Comparison of ENCODE assay signal across 12 cellular contexts in the genomic region with DNA sequence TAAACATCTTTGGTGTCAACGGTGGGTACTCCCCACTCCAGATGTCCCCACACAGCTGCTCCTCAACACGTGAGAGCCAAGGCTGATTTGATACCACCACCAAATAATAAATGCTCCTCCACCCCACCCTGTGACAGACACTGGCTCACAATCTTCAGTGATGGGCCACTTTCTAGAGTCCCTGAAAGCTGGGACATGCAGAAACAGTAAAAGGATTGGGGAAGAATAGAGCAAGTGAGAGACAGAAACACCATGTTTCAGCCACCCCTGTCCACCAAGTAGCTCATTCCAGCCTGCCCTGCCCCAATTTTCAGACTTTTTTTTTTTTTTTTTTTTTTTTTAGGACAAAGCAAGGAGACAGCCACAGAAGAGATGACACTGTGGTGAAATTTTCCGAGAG. TPM values are rescaled to one million over a fixed set of nuclear protein-coding genes. Genes with fewer than 3 reads are reported as not detected.
DNase-seq lines count a peak whose midpoint lies in the region; ATAC-seq and TF ChIP-seq lines count a peak whose summit lies in the region.
"Had no signal": no experiment of that assay in that cellular context is flagged by ENCODE, and none has a peak within 500 bp of the region (broad histone marks: within the 10 kb centered on the region; RNA-seq: fewer than 3 reads in every experiment).

No MANE protein-coding gene starts in this region.

- peaks cover 0 to 2% (median 0%) of the 10 kb centered on the region in 7 donors for H3K9me3 Mint-ChIP-seq in CD4-positive, CD25-positive, alpha-beta regulatory T cell
- H3K9me3 Mint-ChIP-seq in neural crest cell, result no peaks in the 10 kb centered on the region

- H3K4me1 Mint-ChIP-seq in CD4-positive, CD25-positive, alpha-beta regulatory T cell, result peaks cover 0 to 47% (median 35%) of the 10 kb centered on the region in 4 donors
- peaks cover 16% of the 10 kb centered on the region for H3K4me1 Mint-ChIP-seq in neural crest cell

- DNase-seq in CD4-positive, CD25-positive, alpha-beta regulatory T cell, result no peak
- DNase-seq in colonic mucosa, result no peak
- no peak for DNase-seq in neural crest cell (ENCODE audit: low read depth, low spot score)
- no peak for DNase-seq in NCI-H446 (lab: John Stamatoyannopoulos, UW)
- no peak for DNase-seq in SKM-1 treated with dmso at 0.1 percent for 144 hours (lab: John Stamatoyannopoulos, UW; ENCODE audit: unreplicated experiment)
- DNase-seq: DMS153, head of caudate nucleus, NCI-H510A treated with DMSO at 0.1 percent for 48 hours had no signal

- H3K27me3 Mint-ChIP-seq in CD4-positive, CD25-positive, alpha-beta regulatory T cell, result peaks cover 7% of the 10 kb centered on the region
- H3K27me3 Mint-ChIP-seq in neural crest cell (ENCODE audit: low read depth), result peaks cover 43% of the 10 kb centered on the region

- ATAC-seq in CD4-positive, CD25-positive, alpha-beta regulatory T cell (ENCODE audit: low read depth in 2 of 2), result no peak
- ATAC-seq in HG03521 (IDR thresholded peaks at IDR 0.05; ENCODE audit: unreplicated experiment) (no peak), GM21576 (IDR thresholded peaks at IDR 0.05; ENCODE audit: unreplicated experiment) (no peak)

- peaks cover 17% of the 10 kb centered on the region for H3K36me3 Mint-ChIP-seq in CD4-positive, CD25-positive, alpha-beta regulatory T cell
- H3K36me3 Mint-ChIP-seq in neural crest cell (ENCODE audit: low read depth), result no peaks in the 10 kb centered on the region

- H3K27me3 ChIP-seq in CD4-positive, CD25-positive, alpha-beta regulatory T cell (ENCODE audit: control insufficient read depth, insufficient read depth, low read length), result no peaks in the 10 kb centered on the region
- H3K27me3 ChIP-seq in OCI-LY1 (ENCODE audit: insufficient read depth, low read length), result no peaks in the 10 kb centered on the region
- H3K27me3 ChIP-seq in colonic mucosa, result no peaks in the 10 kb centered on the region

- H3K36me3 ChIP-seq in CD4-positive, CD25-positive, alpha-beta regulatory T cell (ENCODE audit: control insufficient read depth, insufficient read depth, low read length), result peaks cover 2% of the 10 kb centered on the region
- H3K36me3 ChIP-seq in OCI-LY1 (ENCODE audit: insufficient read depth, low read length), result peaks cover 7% of the 10 kb centered on the region; the same call in 1 of the 2 replicates
- H3K36me3 ChIP-seq in colonic mucosa, result no peaks in the 10 kb centered on the region
- H3K36me3 ChIP-seq: prostate gland had no signal

- H3K9ac ChIP-seq in OCI-LY1 (ENCODE audit: low read length) (no peak overlapping the region), colonic mucosa (ENCODE audit: low read depth in 2 of 2, low read length in 2 of 2) (peak overlapping the region in 1 of 2 donors; percentile 89)

- peak overlapping the region; percentile 46 to 96 (median 80) for H3K27ac Mint-ChIP-seq in CD4-positive, CD25-positive, alpha-beta regulatory T cell
- no peak overlapping the region for H3K27ac Mint-ChIP-seq in neural crest cell (ENCODE audit: unreplicated experiment)

- no peaks in the 10 kb centered on the region for H3K9me2 ChIP-seq in OCI-LY1 (ENCODE audit: low read depth, low read length)

- no peak for TF ChIP-seq CTCF in OCI-LY1 (IDR thresholded peaks at IDR 0.05; ENCODE audit: low read length)
- TF ChIP-seq CTCF in colonic mucosa (IDR thresholded peaks at IDR 0.05), result no peak
- TF ChIP-seq CTCF in neural crest cell (conservative IDR thresholded peaks at IDR 0.05), result no peak

- H3K4me1 ChIP-seq in CD4-positive, CD25-positive, alpha-beta regulatory T cell (ENCODE audit: control insufficient read depth, insufficient read depth, low read length, poor library complexity, severe bottlenecking), result peaks cover 28% of the 10 kb centered on the region
- peaks cover 25% of the 10 kb centered on the region for H3K4me1 ChIP-seq in OCI-LY1 (ENCODE audit: insufficient read depth, low read length, severe bottlenecking)
- H3K4me1 ChIP-seq in colonic mucosa, result no peaks in the 10 kb centered on the region
- H3K4me1 ChIP-seq: prostate gland had no signal

- intact Hi-C loops in colonic mucosa (cut with DNase I), result no loop called here

- H3K4me3 ChIP-seq in CD4-positive, CD25-positive, alpha-beta regulatory T cell (ENCODE audit: low read depth, low read length), result peak overlapping the region; percentile 89
- H3K4me3 ChIP-seq in OCI-LY1 (ENCODE audit: low read depth, low read length, poor library complexity, severe bottlenecking), result no peak overlapping the region
- H3K4me3 ChIP-seq in colonic mucosa, result no peak overlapping the region
- H3K4me3 ChIP-seq: prostate gland had no signal

- H3K9me3 ChIP-seq in CD4-positive, CD25-positive, alpha-beta regulatory T cell (ENCODE audit: control insufficient read depth in 2 of 2, low read length in 2 of 2), result no peaks in the 10 kb centered on the region
- H3K9me3 ChIP-seq in OCI-LY1 (ENCODE audit: low read length) (no peaks in the 10 kb centered on the region), colonic mucosa (no peaks in the 10 kb centered on the region)
- H3K9me3 ChIP-seq: prostate gland had no signal

- H3K79me2 ChIP-seq in OCI-LY1 (ENCODE audit: insufficient read depth, low read length), result no peaks in the 10 kb centered on the region

- H4K20me1 ChIP-seq in OCI-LY1 (ENCODE audit: insufficient read depth, low read length), result no peaks in the 10 kb centered on the region

- H3F3A ChIP-seq in OCI-LY1 (ENCODE audit: insufficient read depth, low read length), result 0 out of 2 replicates have a peak, but pooled peaks cover 4% of the 10 kb centered on the region

- H3K27ac ChIP-seq in CD4-positive, CD25-positive, alpha-beta regulatory T cell (ENCODE audit: insufficient read depth, low read length, poor library complexity, severe bottlenecking), result no peak overlapping the region
- H3K27ac ChIP-seq in OCI-LY1 (ENCODE audit: low read depth, low read length, poor library complexity, severe bottlenecking), result no peak overlapping the region
- peak overlapping the region; percentile 94 for H3K27ac ChIP-seq in colonic mucosa

- no peak overlapping the region for H2AFZ ChIP-seq in OCI-LY1 (ENCODE audit: low read length)

- H3K4me2 ChIP-seq in OCI-LY1 (ENCODE audit: low read length), result peak overlapping the region; percentile 87; the same call in 1 of the 2 replicates

- peak overlapping the region; percentile 87 to 97 (median 90) for H3K4me3 Mint-ChIP-seq in CD4-positive, CD25-positive, alpha-beta regulatory T cell
- H3K4me3 Mint-ChIP-seq in neural crest cell, result peak overlapping the region; percentile 95

RNA-seq across cellular contexts. Expression of a gene that starts 1.6 kb away (rescaled TPM):
- total RNA-seq in CD4-positive, CD25-positive, alpha-beta regulatory T cell, result 11.0 TPM
- polyA plus RNA-seq in CD4-positive, CD25-positive, alpha-beta regulatory T cell, result 10 to 100 TPM; 27.9 to 35.5 (median 33.4) TPM
- total RNA-seq in colonic mucosa (10 to 100 TPM; 30.5 to 45.8 TPM), neural crest cell (0.75 and 0.82 TPM in 2 replicates)

RNA-seq across cellular contexts. Expression of a gene that starts 58.2 kb away (rescaled TPM):
- 27.3 TPM for total RNA-seq in CD4-positive, CD25-positive, alpha-beta regulatory T cell
- polyA plus RNA-seq in CD4-positive, CD25-positive, alpha-beta regulatory T cell, result 100 to 1,000 TPM; 101 to 138 (median 120) TPM
- 10 to 100 TPM; 82.0 to 94.1 TPM for total RNA-seq in colonic mucosa
- total RNA-seq in neural crest cell, result 71.8 and 75.2 TPM in 2 replicates
